8 cellular contexts compared by ENCODE assay signal in genomic region chr9:113581865-113582697, GRCh38.
DNase-seq lines count a peak whose midpoint lies in the region; ATAC-seq and TF ChIP-seq lines count a peak whose summit lies in the region.

No MANE protein-coding gene starts in this region.

- TF ChIP-seq POLR2A in IMR-90 (IDR thresholded peaks at IDR 0.05; ENCODE audit: low read depth, low read length), result no peak

- peak overlapping the region; percentile 74 for H3K4me2 ChIP-seq in IMR-90 (ENCODE audit: low read depth, low read length)

- TF ChIP-seq CTCF in GM20000 (IDR thresholded peaks at IDR 0.05; ENCODE audit: extremely low read depth, missing control alignments), result peak; percentile 46
- peak; percentile 47 for TF ChIP-seq CTCF in IMR-90 (conservative IDR thresholded peaks at IDR 0.05; ENCODE audit: low read depth, low read length)
- no peak for TF ChIP-seq CTCF in neural crest cell (conservative IDR thresholded peaks at IDR 0.05)
- TF ChIP-seq CTCF in WTC11 (IDR thresholded peaks at IDR 0.05), result no peak

- H3K14ac ChIP-seq in IMR-90 (replicated peaks; ENCODE audit: low read depth, low read length), result peak overlapping the region; percentile 10

- peak overlapping the region; percentile 80 for H3K27ac ChIP-seq in CD4-positive, CD25-positive, alpha-beta regulatory T cell (ENCODE audit: insufficient read depth, low read length, poor library complexity, severe bottlenecking)
- H3K27ac ChIP-seq in IMR-90 (ENCODE audit: insufficient read depth, low read length), result peak overlapping the region; percentile 32; the same call in 1 of the 2 replicates
- H3K27ac ChIP-seq in epithelial cell of prostate, result peak overlapping the region; percentile 77
- no peak overlapping the region for H3K27ac ChIP-seq in subcutaneous abdominal adipose tissue (ENCODE audit: low read depth, low read length)

- peak overlapping the region; percentile 46 for H2AFZ ChIP-seq in IMR-90 (replicated peaks; ENCODE audit: low read length, poor library complexity)

- peak overlapping the region; percentile 59 for H2BK120ac ChIP-seq in IMR-90 (ENCODE audit: low read depth, low read length)

- peak overlapping the region; percentile 94 to 97 (median 96) for H3K27ac Mint-ChIP-seq in CD4-positive, CD25-positive, alpha-beta regulatory T cell
- H3K27ac Mint-ChIP-seq in neural crest cell (ENCODE audit: unreplicated experiment) (peak overlapping the region; percentile 86), WTC11 (no peak overlapping the region)

- WGBS in IMR-90 (ENCODE audit: extremely low coverage in 2 of 2, insufficient read length in 1 of 2), 2 experiments, result 29% methylated on average over 3 of the region's 17 CpGs; no CpG with 5 or more reads in 1 of the 2 experiments

- H2BK5ac ChIP-seq in IMR-90 (ENCODE audit: low read depth, low read length, poor library complexity, severe bottlenecking), result no peak overlapping the region

- H3K18ac ChIP-seq in IMR-90 (ENCODE audit: low read depth, low read length), result no peak overlapping the region; the same call in 1 of the 2 replicates

- H3K4me1 Mint-ChIP-seq in CD4-positive, CD25-positive, alpha-beta regulatory T cell, result peaks cover 0 to 81% (median 36%) of the 10 kb centered on the region in 4 donors
- peaks cover 26% of the 10 kb centered on the region for H3K4me1 Mint-ChIP-seq in neural crest cell
- 0 out of 2 replicates have a peak, but pooled peaks cover 4% of the 10 kb centered on the region for H3K4me1 Mint-ChIP-seq in WTC11

- H3K36me3 Mint-ChIP-seq in CD4-positive, CD25-positive, alpha-beta regulatory T cell, result peaks cover 8% of the 10 kb centered on the region
- H3K36me3 Mint-ChIP-seq in neural crest cell (ENCODE audit: low read depth), result no peaks in the 10 kb centered on the region
- no peaks in the 10 kb centered on the region for H3K36me3 Mint-ChIP-seq in WTC11

- H2AK9ac ChIP-seq in IMR-90 (replicated peaks; ENCODE audit: low read depth, low read length, poor library complexity), result peak overlapping the region; percentile 44

- peak overlapping the region; percentile 69; the same call in 2 of the 3 replicates for H2BK15ac ChIP-seq in IMR-90 (ENCODE audit: low read depth, low read length)

- H2BK20ac ChIP-seq in IMR-90 (ENCODE audit: low read depth, low read length), result peak overlapping the region; percentile 24; the same call in 1 of the 2 replicates

- no peaks in the 10 kb centered on the region for H3K27me3 ChIP-seq in CD4-positive, CD25-positive, alpha-beta regulatory T cell (ENCODE audit: control insufficient read depth, insufficient read depth, low read length)
- H3K27me3 ChIP-seq in IMR-90 (ENCODE audit: control insufficient read depth, insufficient read depth, low read length) (no peaks in the 10 kb centered on the region), subcutaneous abdominal adipose tissue (ENCODE audit: control insufficient read depth in 5 of 5, insufficient read depth in 4 of 5, low read length in 5 of 5) (no peaks in the 10 kb centered on the region)

- no peaks in the 10 kb centered on the region for H3K27me3 Mint-ChIP-seq in CD4-positive, CD25-positive, alpha-beta regulatory T cell
- H3K27me3 Mint-ChIP-seq in neural crest cell (ENCODE audit: low read depth) (no peaks in the 10 kb centered on the region), WTC11 (ENCODE audit: low read depth) (no peaks in the 10 kb centered on the region)

- ATAC-seq in CD4-positive, CD25-positive, alpha-beta regulatory T cell (ENCODE audit: low read depth in 2 of 2), result peak; percentile 79 to 80
- ATAC-seq in IMR-90 (ENCODE audit: low read depth) (peak; percentile 27), WTC11 (no peak)

- no TSS peak for BruUV-seq in IMR-90 (replicated peaks; lab: Mats Ljungman, UMichigan)

- no peaks in the 10 kb centered on the region for H3K9me3 Mint-ChIP-seq in CD4-positive, CD25-positive, alpha-beta regulatory T cell
- no peaks in the 10 kb centered on the region for H3K9me3 Mint-ChIP-seq in neural crest cell
- H3K9me3 Mint-ChIP-seq in WTC11, result no peaks in the 10 kb centered on the region

- peak overlapping the region; percentile 7 for H4K91ac ChIP-seq in IMR-90 (ENCODE audit: insufficient read depth, low read depth, low read length)

- H3K23ac ChIP-seq in IMR-90 (ENCODE audit: low read depth, low read length), result no peak overlapping the region

- H3K4me3 Mint-ChIP-seq in CD4-positive, CD25-positive, alpha-beta regulatory T cell, result peak overlapping the region; percentile 79 to 89 (median 81)
- no peak overlapping the region for H3K4me3 Mint-ChIP-seq in neural crest cell
- H3K4me3 Mint-ChIP-seq in WTC11, result no peak overlapping the region

- dilution Hi-C loops in IMR-90 (cut with HindIII; ENCODE audit: low sequenced_read_pairs, unreplicated experiment), result no loop called here

- intact Hi-C loops in IMR-90 (cut with micrococcal nuclease), result no loop called here

- peaks cover 39% of the 10 kb centered on the region for H3K9me1 ChIP-seq in IMR-90 (ENCODE audit: insufficient read depth, low read length)

- TF ChIP-seq RAD21 in IMR-90 (IDR thresholded peaks at IDR 0.05; ENCODE audit: low read length), result peak; percentile 59

- H3K9me3 ChIP-seq in CD4-positive, CD25-positive, alpha-beta regulatory T cell (ENCODE audit: control insufficient read depth in 2 of 2, low read length in 2 of 2), result no peaks in the 10 kb centered on the region
- no peaks in the 10 kb centered on the region for H3K9me3 ChIP-seq in IMR-90 (ENCODE audit: control insufficient read depth, insufficient read depth, low read length)
- H3K9me3 ChIP-seq in subcutaneous abdominal adipose tissue (ENCODE audit: control insufficient read depth in 5 of 5, low read length in 5 of 5), result no peaks in the 10 kb centered on the region

- peaks cover 13 to 56% of the 10 kb centered on the region in 2 experiments for H3K79me1 ChIP-seq in IMR-90 (ENCODE audit: low read depth in 1 of 2, low read length in 2 of 2)

- no peak overlapping the region for H3K56ac ChIP-seq in IMR-90 (ENCODE audit: extremely low read depth, insufficient read depth, low read length)

- H3K4me3 ChIP-seq in CD4-positive, CD25-positive, alpha-beta regulatory T cell (ENCODE audit: low read depth, low read length), result peak overlapping the region; percentile 68
- H3K4me3 ChIP-seq in IMR-90 (ENCODE audit: insufficient read depth, low read depth, low read length), result no peak overlapping the region
- peak overlapping the region in 4 of 5 donors; percentile 12 to 31 (median 16) for H3K4me3 ChIP-seq in subcutaneous abdominal adipose tissue (ENCODE audit: low read depth in 1 of 5, low read length in 5 of 5)

- H3K9ac ChIP-seq in IMR-90 (ENCODE audit: low read depth, low read length), result peak overlapping the region; percentile 41; the same call in 1 of the 2 replicates
- H3K9ac ChIP-seq in subcutaneous abdominal adipose tissue (ENCODE audit: low read length in 5 of 5), result peak overlapping the region in 2 of 5 donors; percentile 49 to 60

- peak; percentile 57 to 95 (median 74) for DNase-seq in CD4-positive, CD25-positive, alpha-beta regulatory T cell
- DNase-seq in GM20000 (ENCODE audit: low spot score) (peak; percentile 91), IMR-90 (peak; percentile 84), epithelial cell of prostate (ENCODE audit: low read depth, low spot score) (no peak), neural crest cell (ENCODE audit: low read depth, low spot score) (peak; percentile 34), WTC11 (ENCODE audit: low spot score) (no peak)
- peak; percentile 27 to 54 for DNase-seq in activated CD8-positive, alpha-beta memory T cell treated with anti-CD3 and anti-CD28 coated beads for 1 hour (ENCODE audit: extremely low read depth in 1 of 2, low read depth in 1 of 2)

- peak overlapping the region; percentile 69 for H3K4ac ChIP-seq in IMR-90 (ENCODE audit: low read depth, low read length)

- H4K5ac ChIP-seq in IMR-90 (ENCODE audit: low read depth, low read length), result peak overlapping the region; percentile 66

- CTCF ChIA-PET in IMR-90 (lab: Yijun Ruan, JAX) (interaction anchor here (0.8 to 1.8 kb wide), 8 partner anchors 10 to 136 kb away, joined by 3 to 10 read pairs (median 5); no protein-coding TSS in a partner anchor), WTC11 (lab: Charles Lee) (interaction anchor here (1.7 to 3.0 kb wide), 4 partner anchors 10 to 136 kb away, joined by 7 to 15 read pairs (median 12); no protein-coding TSS in a partner anchor)

- H3K36me3 ChIP-seq in CD4-positive, CD25-positive, alpha-beta regulatory T cell (ENCODE audit: control insufficient read depth, insufficient read depth, low read length), result peaks cover 12% of the 10 kb centered on the region
- H3K36me3 ChIP-seq in IMR-90 (ENCODE audit: control insufficient read depth, insufficient read depth, low read length) (peaks cover 18% of the 10 kb centered on the region; the same call in 1 of the 2 replicates), subcutaneous abdominal adipose tissue (ENCODE audit: control insufficient read depth in 5 of 5, insufficient read depth in 5 of 5, low read length in 5 of 5) (peaks cover 0 to 33% (median 23%) of the 10 kb centered on the region in 5 donors)

- peak overlapping the region; percentile 30 to 44; a peak in 2 of 4 replicates for H4K8ac ChIP-seq in IMR-90 (ENCODE audit: low read depth in 2 of 2, low read length in 2 of 2)

- peaks cover 54% of the 10 kb centered on the region for H3K4me1 ChIP-seq in CD4-positive, CD25-positive, alpha-beta regulatory T cell (ENCODE audit: control insufficient read depth, insufficient read depth, low read length, poor library complexity, severe bottlenecking)
- H3K4me1 ChIP-seq in IMR-90 (ENCODE audit: control insufficient read depth, insufficient read depth, low read length) (peaks cover 40% of the 10 kb centered on the region), subcutaneous abdominal adipose tissue (ENCODE audit: control insufficient read depth in 5 of 5, insufficient read depth in 5 of 5, low read length in 5 of 5) (peaks cover 13 to 63% (median 58%) of the 10 kb centered on the region in 5 donors)

- in situ Hi-C loops in IMR-90 (cut with MboI; ENCODE audit: low sequenced_read_pairs), result loop anchor here (5.0 kb wide), 1 partner anchor 130 kb away; no protein-coding TSS in a partner anchor

- POLR2A ChIA-PET in IMR-90 (lab: Charles Lee; ENCODE audit: unreplicated experiment) (no interaction called here), WTC11 (lab: Charles Lee) (no interaction called here)

- peak overlapping the region; percentile 83 for H2AK5ac ChIP-seq in IMR-90 (ENCODE audit: low read depth, low read length)

- peaks cover 7% of the 10 kb centered on the region; the same call in 1 of the 2 replicates for H4K20me1 ChIP-seq in IMR-90 (ENCODE audit: insufficient read depth, low read length)

TF ChIP-seq in WTC11, 78 proteins besides CTCF, POLR2A, EP300 and RAD21 (continues in another document):
- TF ChIP-seq ZNF423 (CRISPR knock-in tag; IDR thresholded peaks at IDR 0.05), result no peak
- no peak for TF ChIP-seq E2F5 (CRISPR knock-in tag; IDR thresholded peaks at IDR 0.05)

Comparison
In these comparisons a context has a peak if more than half of its experiments do, and no peak if none do; other contexts are left out.
1. DNase-seq: peak in CD4-positive, CD25-positive, alpha-beta regulatory T cell (3 of 3), GM20000 (single experiment), IMR-90 (single experiment), activated CD8-positive, alpha-beta memory T cell treated with anti-CD3 and anti-CD28 coated beads for 1 hour (2 of 2) and neural crest cell (single experiment); none in epithelial cell of prostate (single experiment) and WTC11 (single experiment).
2. H3K4me3 Mint-ChIP-seq: peak in CD4-positive, CD25-positive, alpha-beta regulatory T cell (4 of 4); none in neural crest cell (single experiment) and WTC11 (single experiment).
3. CTCF ChIP-seq: peak in GM20000 (single experiment) and IMR-90 (single experiment); none in neural crest cell (single experiment) and WTC11 (single experiment).